1 cellular context compared by ENCODE assay signal in genomic region chr6:149064026-149065017, GRCh38.
TF ChIP-seq lines count a peak whose summit lies in the region.

No MANE protein-coding gene starts in this region.

TF ChIP-seq in HEK293, 187 proteins besides CTCF, POLR2A, EP300 and RAD21:
- TF ChIP-seq SCRT2 (tag by site-specific recombination; IDR thresholded peaks at IDR 0.05) (no peak), ZNF513 (tag by site-specific recombination; IDR thresholded peaks at IDR 0.05) (peak; percentile 81), ZNF600 (tag by site-specific recombination; IDR thresholded peaks at IDR 0.05) (no peak), ZNF274 (IDR thresholded peaks at IDR 0.05; ENCODE audit: low read length) (no peak), ZNF274 (tag by site-specific recombination; IDR thresholded peaks at IDR 0.05; ENCODE audit: borderline replicate concordance) (no peak), ZFP3 (tag by site-specific recombination; IDR thresholded peaks at IDR 0.05; ENCODE audit: low read depth) (no peak)
